Comparison of ENCODE assay signal across 14 cellular contexts in the genomic region with DNA sequence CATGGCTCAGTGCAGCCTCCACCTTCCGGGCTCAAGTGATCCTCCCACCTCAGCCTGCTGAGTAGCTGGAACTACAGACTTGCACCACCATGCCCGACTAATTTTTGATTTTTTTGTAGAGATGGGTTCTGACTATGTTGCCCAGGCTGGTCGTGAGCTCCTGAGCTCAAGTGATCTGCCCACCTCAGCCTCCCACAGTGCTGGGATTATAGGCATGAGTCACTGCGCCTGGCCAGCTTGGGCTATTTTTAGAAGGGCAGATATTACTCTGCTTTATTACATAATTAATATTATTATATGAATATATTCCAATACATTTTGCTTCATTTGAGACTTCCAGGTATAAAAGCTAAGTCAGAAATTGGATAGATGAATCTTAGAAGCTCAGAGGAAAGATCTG.
DNase-seq lines count a peak whose midpoint lies in the region; ATAC-seq and TF ChIP-seq lines count a peak whose summit lies in the region.
"Had no signal": no experiment of that assay in that cellular context is flagged by ENCODE, and none has a peak within 500 bp of the region (broad histone marks: within the 10 kb centered on the region; RNA-seq: fewer than 3 reads in every experiment).

No MANE protein-coding gene starts in this region.

- H3K36me3 ChIP-seq in HCT116 (ENCODE audit: control insufficient read depth in 1 of 2, insufficient read depth in 2 of 2, low read length in 2 of 2) = no peaks in the 10 kb centered on the region
- peaks cover 0 to 2% of the 10 kb centered on the region in 2 experiments for H3K36me3 ChIP-seq in SK-N-SH (replicated peaks in 1 of 2; ENCODE audit: control insufficient read depth in 1 of 2, insufficient read depth in 2 of 2, low read length in 1 of 2)
- no peaks in the 10 kb centered on the region for H3K36me3 ChIP-seq in psoas muscle (ENCODE audit: insufficient read depth in 1 of 2, low read depth in 1 of 2)

- BruUV-seq in HCT116 (replicated peaks; lab: Mats Ljungman, UMichigan) = no TSS peak

- CTCF ChIA-PET in HCT116 (lab: Charles Lee) = interaction anchor here (1.3 kb wide), 1 partner anchor 46 kb away, joined by 4 read pairs; no protein-coding TSS in a partner anchor
- CTCF ChIA-PET in SK-N-SH (lab: Yijun Ruan, JAX) = interaction anchor here (0.6 to 1.2 kb wide), 4 partner anchors 17 to 956 kb away, joined by 3 to 4 read pairs (median 3); no protein-coding TSS in a partner anchor

- no peaks in the 10 kb centered on the region for H3K9me3 ChIP-seq in HCT116 (ENCODE audit: control insufficient read depth in 1 of 2, insufficient read depth in 1 of 2, low read depth in 1 of 2, low read length in 2 of 2)
- H3K9me3 ChIP-seq in SK-N-SH = no peaks in the 10 kb centered on the region
- no peaks in the 10 kb centered on the region for H3K9me3 ChIP-seq in psoas muscle
- H3K9me3 ChIP-seq: Caco-2 had no signal

- no peak overlapping the region for H2AFZ ChIP-seq in HCT116 (ENCODE audit: low read depth, low read length, poor library complexity, severe bottlenecking)
- H2AFZ ChIP-seq in SK-N-SH (ENCODE audit: low read depth) = no peak overlapping the region
- H2AFZ ChIP-seq: GM23338 had no signal

- peaks cover 4 to 18% of the 10 kb centered on the region in 2 experiments for H3K4me1 ChIP-seq in HCT116 (ENCODE audit: control insufficient read depth in 1 of 2, insufficient read depth in 2 of 2, low read length in 2 of 2)
- H3K4me1 ChIP-seq in SK-N-SH (ENCODE audit: control insufficient read depth in 1 of 2, insufficient read depth in 2 of 2, low read depth in 1 of 2, low read length in 1 of 2) = peaks cover 7% of the 10 kb centered on the region in 2 experiments; a peak in 3 of 4 replicates
- no peaks in the 10 kb centered on the region for H3K4me1 ChIP-seq in psoas muscle

- TF ChIP-seq POLR2A in HCT116 (IDR thresholded peaks at IDR 0.05; ENCODE audit: borderline replicate concordance, extremely low read depth, insufficient read depth, insufficient read length) = no peak

- H3F3A ChIP-seq in SK-N-SH (replicated peaks; ENCODE audit: insufficient read depth) = peaks cover 4% of the 10 kb centered on the region

- intact Hi-C loops in HCT116 (cut with micrococcal nuclease) (no loop called here), psoas muscle (cut with DNase I) (no loop called here)

- H3K27ac ChIP-seq in HCT116 (ENCODE audit: low read depth, low read length) (no peak overlapping the region), SK-N-SH (ENCODE audit: low read depth in 2 of 2, low read length in 1 of 2) (no peak overlapping the region), psoas muscle (no peak overlapping the region)
- H3K27ac ChIP-seq: C4-2B had no signal

- H3K4me2 ChIP-seq in HCT116 (ENCODE audit: low read length) (peak overlapping the region; percentile 37; the same call in 1 of the 2 replicates), SK-N-SH (no peak overlapping the region)
- H3K4me2 ChIP-seq: GM23338 had no signal

- H3K9me2 ChIP-seq in HCT116 (ENCODE audit: insufficient read depth) = no peaks in the 10 kb centered on the region; the same call in 1 of the 2 replicates
- H3K9me2 ChIP-seq in SK-N-SH = no peaks in the 10 kb centered on the region

- H4K20me1 ChIP-seq in HCT116 (ENCODE audit: insufficient read depth) = no peaks in the 10 kb centered on the region
- no peaks in the 10 kb centered on the region for H4K20me1 ChIP-seq in SK-N-SH (ENCODE audit: insufficient read depth)

- TF ChIP-seq RAD21 in HCT116 (IDR thresholded peaks at IDR 0.05; ENCODE audit: low read depth) (no peak), SK-N-SH (IDR thresholded peaks at IDR 0.05; ENCODE audit: low read length) (no peak)

- DNase-seq in A172 (ENCODE audit: low spot score) (peak; percentile 4), HCT116 (ENCODE audit: low read depth, low spot score) (no peak), SK-N-SH (no peak), psoas muscle (no peak), NCI-H345 (lab: John Stamatoyannopoulos, UW) (no peak), left lobe of liver (ENCODE audit: low spot score) (no peak), iPS-NIHi7 (ENCODE audit: extremely low spot score) (no peak)
- DNase-seq: ACHN; Caco-2; CD4-positive, alpha-beta T cell; H7 had no signal

- H3K79me2 ChIP-seq in HCT116 (ENCODE audit: insufficient read depth, low read length) (no peaks in the 10 kb centered on the region), SK-N-SH (ENCODE audit: insufficient read depth) (no peaks in the 10 kb centered on the region)

- RAD21 ChIA-PET in HCT116 (lab: Charles Lee; ENCODE audit: low non-redundant PET in 1 of 2, low total read pairs in 2 of 2, uncharacterized antibody in 2 of 2, unreplicated experiment in 2 of 2) = no interaction called here

- POLR2A ChIA-PET in HCT116 (lab: Charles Lee) (no interaction called here), SK-N-SH (lab: Yijun Ruan, JAX) (no interaction called here)

- H3K9ac ChIP-seq in HCT116 (ENCODE audit: low read length) (no peak overlapping the region), SK-N-SH (no peak overlapping the region)

- TF ChIP-seq EP300 in SK-N-SH (IDR thresholded peaks at IDR 0.05; ENCODE audit: borderline replicate concordance in 1 of 2, low read depth in 1 of 2, low read length in 1 of 2) = no peak

- H3K27me3 ChIP-seq in HCT116 (ENCODE audit: insufficient read depth, low read length) (no peaks in the 10 kb centered on the region), SK-N-SH (ENCODE audit: insufficient read depth) (no peaks in the 10 kb centered on the region), psoas muscle (ENCODE audit: insufficient read depth in 3 of 3, low read length in 2 of 3) (no peaks in the 10 kb centered on the region)

- ATAC-seq in HCT116 (no peak), psoas muscle (peak; percentile 44 to 73 (median 64)), left lobe of liver (no peak), GM18502 (IDR thresholded peaks at IDR 0.05; ENCODE audit: poor library complexity, unreplicated experiment) (no peak)
- ATAC-seq: GM23338 had no signal

- TF ChIP-seq CTCF in HCT116 (IDR thresholded peaks at IDR 0.05 in 2 of 3, conservative IDR thresholded peaks at IDR 0.05 in 1 of 3; ENCODE audit: borderline replicate concordance in 1 of 3, insufficient read depth in 1 of 3, low read depth in 2 of 3, low read length in 2 of 3) (no peak), SK-N-SH (IDR thresholded peaks at IDR 0.05) (no peak), psoas muscle (IDR thresholded peaks at IDR 0.05) (no peak)

- 79% methylated on average over 4 of the region's 4 CpGs for WGBS in SK-N-SH (ENCODE audit: low lambda C conversion rate)
- 72 to 81% (median 74%) methylated on average over 4 of the region's 4 CpGs for WGBS in psoas muscle, 3 donors

- no peak overlapping the region for H3K4me3 ChIP-seq in HCT116 (replicated peaks in 1 of 2; ENCODE audit: low read depth in 1 of 2, low read length in 2 of 2)
- no peak overlapping the region for H3K4me3 ChIP-seq in SK-N-SH (ENCODE audit: low read depth in 2 of 2, low read length in 1 of 2)
- H3K4me3 ChIP-seq in psoas muscle = no peak overlapping the region
- H3K4me3 ChIP-seq: GM23338 had no signal

TF ChIP-seq in HCT116, 20 proteins besides CTCF, POLR2A, EP300 and RAD21:
- 0 out of 2 replicates have a peak, but pooled peaks have one; percentile 15 for TF ChIP-seq EGR1 (IDR thresholded peaks at IDR 0.05; ENCODE audit: low read depth)
- no peak for TF ChIP-seq POLR2AphosphoS5 (IDR thresholded peaks at IDR 0.05; ENCODE audit: low read depth, low read length)
- peak; percentile 28; the same call in 1 of the 2 replicates for TF ChIP-seq FOSL1 (IDR thresholded peaks at IDR 0.05; ENCODE audit: low read depth)

TF ChIP-seq in SK-N-SH, 30 proteins besides CTCF, POLR2A, EP300 and RAD21:
- TF ChIP-seq GATA2 (CRISPR knock-in tag; IDR thresholded peaks at IDR 0.05) (no peak), MEF2A (IDR thresholded peaks at IDR 0.05; ENCODE audit: borderline replicate concordance, low read depth) (peak; percentile 54; the same call in 1 of the 2 replicates)

Comparison
In these comparisons a context has a peak if more than half of its experiments do, and no peak if none do; other contexts are left out.
1. ATAC-seq: peak in psoas muscle (4 of 4); none in HCT116 (single experiment), left lobe of liver (single experiment) and GM18502 (single experiment).